Comparison of ENCODE assay signal across 8 cellular contexts in genomic region chr7:127652333-127653248, GRCh38. TPM values are rescaled to one million over a fixed set of nuclear protein-coding genes. Genes with fewer than 3 reads are reported as not detected.
A peak's percentile ranks its signal among the peaks of the same experiment; 100 is the strongest.
DNase-seq lines count a peak whose midpoint lies in the region; ATAC-seq lines count a peak whose summit lies in the region.

No MANE protein-coding gene starts in this region.

- peaks cover 56% of the 10 kb centered on the region for H3K4me1 Mint-ChIP-seq in central memory CD8-positive, alpha-beta T cell

- DNase-seq in EL (peak; percentile 59), NCI-H69 (lab: John Stamatoyannopoulos, UW) (peak; percentile 67), A172 (ENCODE audit: low spot score) (no peak), NCI-H1105 (lab: John Stamatoyannopoulos, UW) (no peak), dedifferentiated amniotic fluid mesenchymal stem cell (ENCODE audit: extremely low spot score) (no peak)
- DNase-seq in central memory CD8-positive, alpha-beta T cell (ENCODE audit: low spot score in 2 of 2), result no peak

- no peaks in the 10 kb centered on the region for H3K27me3 Mint-ChIP-seq in central memory CD8-positive, alpha-beta T cell

- H3K9me3 ChIP-seq in mononuclear cell (ENCODE audit: low read depth, low read length), result no peaks in the 10 kb centered on the region

- H3K27me3 ChIP-seq in mononuclear cell (ENCODE audit: insufficient read depth, low read length), result no peaks in the 10 kb centered on the region

- H3K36me3 Mint-ChIP-seq in central memory CD8-positive, alpha-beta T cell (ENCODE audit: insufficient read depth), result peaks cover 9% of the 10 kb centered on the region

- peak; percentile 15 for ATAC-seq in GM21717 (IDR thresholded peaks at IDR 0.05; ENCODE audit: unreplicated experiment)
- peak; percentile 16 for ATAC-seq in central memory CD8-positive, alpha-beta T cell (replicated peaks; ENCODE audit: extremely low read depth, poor library complexity, severe bottlenecking)

- peaks cover 50% of the 10 kb centered on the region for H3K4me1 ChIP-seq in mononuclear cell (ENCODE audit: insufficient read depth, low read length)

- H3K27ac Mint-ChIP-seq in central memory CD8-positive, alpha-beta T cell (ENCODE audit: low read depth), result peak overlapping the region; percentile 98

- peak overlapping the region; percentile 85 for H3K4me3 ChIP-seq in mononuclear cell (ENCODE audit: low read length)

- no peak overlapping the region for H3K4me3 Mint-ChIP-seq in central memory CD8-positive, alpha-beta T cell

- H3K9me3 Mint-ChIP-seq in central memory CD8-positive, alpha-beta T cell, result no peaks in the 10 kb centered on the region

RNA-seq across cellular contexts. Expression of gene SND1, which starts 0.6 kb away (rescaled TPM):
- total RNA-seq in mononuclear cell, result 80.2 TPM
- 108 and 111 TPM in 2 replicates for total RNA-seq in A172 (2014; rRNA removed; shearing (Covaris generic))

RNA-seq across cellular contexts. Expression of gene PAX4, which starts 34.6 kb away (rescaled TPM):
- total RNA-seq in mononuclear cell, result not detected
- not detected in 2 replicates for total RNA-seq in A172 (2014; rRNA removed; shearing (Covaris generic))

RNA-seq across cellular contexts. Expression of gene FSCN3, which starts 59.1 kb away (rescaled TPM):
- total RNA-seq in mononuclear cell, result 1.4 TPM
- total RNA-seq in A172 (2014; rRNA removed; shearing (Covaris generic)), result 1.2 and 2.0 TPM in 2 replicates

Comparison
In these comparisons a context has a peak if more than half of its experiments do, and no peak if none do; other contexts are left out.
1. DNase-seq: peak in EL (single experiment) and NCI-H69 (single experiment); none in central memory CD8-positive, alpha-beta T cell (0 of 2), A172 (single experiment), NCI-H1105 (single experiment) and dedifferentiated amniotic fluid mesenchymal stem cell (single experiment).